In genomic region chr14:70907172-70907995, GRCh38 we compare ENCODE assay signal across 8 cellular contexts. TPM values are rescaled to one million over a fixed set of nuclear protein-coding genes. Genes with fewer than 3 reads are reported as not detected.
DNase-seq lines count a peak whose midpoint lies in the region; TF ChIP-seq lines count a peak whose summit lies in the region.

TSS of gene PCNX1 (plus strand) at chr14:70907459. CDS start at chr14:70907851, 392 bp downstream.

- peak within 1 kb of the TSS; percentile 89 for H2AFZ ChIP-seq in neural progenitor cell (replicated peaks)

- peaks cover 47% of the 10 kb centered on the region for H3K4me1 Mint-ChIP-seq in neural progenitor cell

- H3F3A ChIP-seq in neural progenitor cell (ENCODE audit: low read depth) = peaks cover 37% of the 10 kb centered on the region

- no peaks in the 10 kb centered on the region for H3K9me3 ChIP-seq in neural progenitor cell (ENCODE audit: low read depth)

- H3K36me3 ChIP-seq in neural progenitor cell = no peaks in the 10 kb centered on the region

- peak within 1 kb of the TSS; percentile 85 for H3K4me3 ChIP-seq in LNCaP clone FGC (ENCODE audit: low read depth, low read length)
- peak within 1 kb of the TSS; percentile 77 to 87 for H3K4me3 ChIP-seq in foreskin fibroblast (ENCODE audit: low read depth in 1 of 2, low read length in 2 of 2)
- H3K4me3 ChIP-seq in neural progenitor cell = peak within 1 kb of the TSS; percentile 95

- peaks cover 6% of the 10 kb centered on the region for H3K27me3 Mint-ChIP-seq in neural progenitor cell (ENCODE audit: insufficient read depth, low read depth)

- peaks cover 4% of the 10 kb centered on the region for H3K36me3 Mint-ChIP-seq in neural progenitor cell

- peak within 1 kb of the TSS; percentile 88 for H3K9ac ChIP-seq in neural progenitor cell

- peaks cover 36% of the 10 kb centered on the region for H4K20me1 ChIP-seq in neural progenitor cell (ENCODE audit: low read depth)

- H3K79me2 ChIP-seq in neural progenitor cell (ENCODE audit: low read depth) = peaks cover 45% of the 10 kb centered on the region

- DNase-seq in ELF-1 (ENCODE audit: low read depth, low spot score) (peak; percentile 90), GOT3 (lab: John Stamatoyannopoulos, UW) (peak; percentile 49), LNCaP clone FGC (ENCODE audit: low read depth) (peak; percentile 60), SIG-M5 (lab: John Stamatoyannopoulos, UW) (peak; percentile 6), activated gamma-delta T cell (lab: John Stamatoyannopoulos, UW) (peak; percentile 84), foreskin fibroblast (peak; percentile 84 to 93), neural progenitor cell (ENCODE audit: low spot score) (peak; percentile 98), stromal cell of bone marrow (ENCODE audit: low read depth) (peak; percentile 74)

- H3K4me3 Mint-ChIP-seq in neural progenitor cell = peak within 1 kb of the TSS; percentile 98

- TF ChIP-seq CTCF in LNCaP clone FGC (IDR thresholded peaks at IDR 0.05; ENCODE audit: control insufficient read depth, extremely low read depth, insufficient read depth) (peak; percentile 88), foreskin fibroblast (IDR thresholded peaks at IDR 0.05; ENCODE audit: low read depth, low read length) (peak; percentile 72), neural progenitor cell (IDR thresholded peaks at IDR 0.05) (peak; percentile 79)

- H3K27me3 ChIP-seq in neural progenitor cell = no peaks in the 10 kb centered on the region

- H3K27ac Mint-ChIP-seq in neural progenitor cell = peak within 1 kb of the TSS; percentile 64

- H3K4me2 ChIP-seq in neural progenitor cell = peak within 1 kb of the TSS; percentile 82

- H3K27ac ChIP-seq in neural progenitor cell = peak within 1 kb of the TSS; percentile 97

- H3K9me3 Mint-ChIP-seq in neural progenitor cell = no peaks in the 10 kb centered on the region

- H3K4me1 ChIP-seq in neural progenitor cell = peaks cover 36% of the 10 kb centered on the region

RNA-seq across cellular contexts. Expression of gene PCNX1, which starts in this region (rescaled TPM):
- total RNA-seq in neural progenitor cell (ENCODE audit: low replicate concordance) = 45.8 and 48.6 TPM in 2 replicates

Comparison
In these comparisons a context has a peak if more than half of its experiments do, and no peak if none do; other contexts are left out.
1. Peak in every context shown above with its lines: DNase-seq, H3K4me3 ChIP-seq and H3K27ac ChIP-seq.
2. DNase-seq: peak in every context shown above with its lines; median percentile 98 in neural progenitor cell; 90 in ELF-1; 88 in foreskin fibroblast; 84 in activated gamma-delta T cell; 74 in stromal cell of bone marrow; 60 in LNCaP clone FGC; 49 in GOT3; 6 in SIG-M5.